Comparison of ENCODE assay signal across 8 cellular contexts in genomic region chr17:82767041-82767754, GRCh38. TPM values are rescaled to one million over a fixed set of nuclear protein-coding genes. Genes with fewer than 3 reads are reported as not detected.
DNase-seq lines count a peak whose midpoint lies in the region; ATAC-seq and TF ChIP-seq lines count a peak whose summit lies in the region.

No MANE protein-coding gene starts in this region.

- no peak for TF ChIP-seq POLR2A in sigmoid colon (IDR thresholded peaks at IDR 0.05)

- H3K36me3 ChIP-seq in cardiac muscle cell (peaks cover 16% of the 10 kb centered on the region), sigmoid colon (peaks cover 5 to 69% (median 17%) of the 10 kb centered on the region in 4 donors)

- H3K9me3 ChIP-seq in cardiac muscle cell (ENCODE audit: low read depth) (no peaks in the 10 kb centered on the region), sigmoid colon (no peaks in the 10 kb centered on the region)

- TF ChIP-seq CTCF in cardiac muscle cell (IDR thresholded peaks at IDR 0.05; ENCODE audit: low read depth, low read length) (peak; percentile 59), sigmoid colon (IDR thresholded peaks at IDR 0.05) (peak in 3 of 4 experiments; percentile 11 to 43 (median 31))

- DNase-seq in EH (ENCODE audit: low read depth) (peak; percentile 49), MV-4-11 (lab: John Stamatoyannopoulos, UW) (peak; percentile 40), cardiac muscle cell (ENCODE audit: low read depth in 1 of 2, low spot score in 1 of 2) (peak; percentile 56 to 60), sigmoid colon (no peak)
- DNase-seq in activated T-cell treated with anti-CD3 and anti-CD28 coated beads, Interleukin-2, amount 50 U/mL, for 48 hours, result peak; percentile 62 to 66

- TF ChIP-seq EP300 in sigmoid colon (IDR thresholded peaks at IDR 0.05), result no peak

- ATAC-seq in HG03139 (IDR thresholded peaks at IDR 0.05; ENCODE audit: unreplicated experiment) (no peak), GM18873 (IDR thresholded peaks at IDR 0.05; ENCODE audit: low FRiP score, unreplicated experiment) (no peak), GM21526 (IDR thresholded peaks at IDR 0.05; ENCODE audit: low FRiP score, unreplicated experiment) (no peak)

- H3K4me3 ChIP-seq in cardiac muscle cell (no peak overlapping the region), sigmoid colon (no peak overlapping the region)

- H3K4me1 ChIP-seq in cardiac muscle cell (ENCODE audit: low read depth) (no peaks in the 10 kb centered on the region), sigmoid colon (peaks cover 0 to 7% (median 0%) of the 10 kb centered on the region in 4 donors)

- no peak overlapping the region for H3K27ac ChIP-seq in cardiac muscle cell
- H3K27ac ChIP-seq in sigmoid colon, result no peak overlapping the region

- no peaks in the 10 kb centered on the region for H3K27me3 ChIP-seq in cardiac muscle cell
- no peaks in the 10 kb centered on the region for H3K27me3 ChIP-seq in sigmoid colon

- 59 to 81% methylated on average over 24 of the region's 24 CpGs for WGBS in sigmoid colon, 2 donors

- intact Hi-C loops in sigmoid colon (cut with DNase I), result no loop called here

RNA-seq across cellular contexts. Expression of gene TBCD, which starts 15.3 kb away (rescaled TPM):
- total RNA-seq in cardiac muscle cell, result 32.1 and 55.7 TPM in 2 replicates
- 66.0 and 106 TPM in 2 replicates for polyA plus RNA-seq in cardiac muscle cell
- 10 to 100 TPM; 25.3 to 69.0 (median 34.4) TPM for total RNA-seq in sigmoid colon
- polyA plus RNA-seq in sigmoid colon, result 10 to 100 TPM; 11.1 to 77.4 (median 19.2) TPM

RNA-seq across cellular contexts. Expression of gene FN3K, which starts 31.8 kb away (rescaled TPM):
- 20.0 and 20.6 TPM in 2 replicates for total RNA-seq in cardiac muscle cell
- 10.3 and 18.1 TPM in 2 replicates for polyA plus RNA-seq in cardiac muscle cell
- total RNA-seq in sigmoid colon, result 10 to 100 TPM in 1 of 4 donors, 1 to 10 TPM in 3; 2.8 to 11.9 (median 6.6) TPM
- polyA plus RNA-seq in sigmoid colon, result 10 to 100 TPM; 13.2 to 22.2 (median 20.5) TPM

RNA-seq across cellular contexts. Expression of gene FN3KRP, which starts 50.7 kb away (rescaled TPM):
- total RNA-seq in cardiac muscle cell, result 10.9 and 18.6 TPM in 2 replicates
- polyA plus RNA-seq in cardiac muscle cell, result 30.7 and 38.7 TPM in 2 replicates
- total RNA-seq in sigmoid colon, result 10 to 100 TPM in 3 of 4 donors, 1 to 10 TPM in 1; 8.1 to 18.0 (median 13.1) TPM
- 10 to 100 TPM; 27.0 to 36.1 (median 33.5) TPM for polyA plus RNA-seq in sigmoid colon
